Comparison of ENCODE assay signal across 11 cellular contexts in genomic region chr6:44221961-44222335, GRCh38. TPM values are rescaled to one million over a fixed set of nuclear protein-coding genes. Genes with fewer than 3 reads are reported as not detected.
DNase-seq lines count a peak whose midpoint lies in the region; ATAC-seq and TF ChIP-seq lines count a peak whose summit lies in the region.
"Had no signal": no experiment of that assay in that cellular context is flagged by ENCODE, and none has a peak within 500 bp of the region (broad histone marks: within the 10 kb centered on the region; RNA-seq: fewer than 3 reads in every experiment).

No MANE protein-coding gene starts in this region.

- CTCF ChIA-PET in CD8-positive, alpha-beta T cell (lab: Charles Lee): interaction anchor here (0.8 to 3.1 kb wide), 11 partner anchors 11 to 114 kb away, joined by 3 to 23 read pairs (median 4); no protein-coding TSS in a partner anchor

- H3K27me3 Mint-ChIP-seq in progenitor cell of endocrine pancreas: peaks cover 30% of the 10 kb centered on the region
- peaks cover 3% of the 10 kb centered on the region for H3K27me3 Mint-ChIP-seq in CD8-positive, alpha-beta T cell (ENCODE audit: low read depth)

- H3K9me3 ChIP-seq in KOPT-K1 (ENCODE audit: insufficient read depth, low read length, poor library complexity, severe bottlenecking) (no peaks in the 10 kb centered on the region), neuronal stem cell (replicated peaks in 1 of 2; ENCODE audit: control insufficient read depth in 2 of 2, insufficient read depth in 1 of 2, low read depth in 1 of 2, low read length in 2 of 2) (no peaks in the 10 kb centered on the region)
- H3K9me3 ChIP-seq in CD8-positive, alpha-beta T cell (ENCODE audit: low read length): no peaks in the 10 kb centered on the region

- no peak overlapping the region for H2BK5ac ChIP-seq in neuronal stem cell (ENCODE audit: low read length)

- no peak overlapping the region for H2BK12ac ChIP-seq in neuronal stem cell (ENCODE audit: low read length)

- H2BK15ac ChIP-seq in neuronal stem cell (ENCODE audit: low read length): peak overlapping the region; percentile 71

- no peaks in the 10 kb centered on the region for H3K9me3 Mint-ChIP-seq in progenitor cell of endocrine pancreas (ENCODE audit: low read depth)
- H3K9me3 Mint-ChIP-seq in CD8-positive, alpha-beta T cell: no peaks in the 10 kb centered on the region
- H3K9me3 Mint-ChIP-seq: activated T-cell treated with anti-CD3 and anti-CD28 coated beads, Interleukin-2, amount 50 U/mL, for 72 hours had no signal

- no CpG with 5 or more reads among the region's 2 CpGs for WGBS in neuronal stem cell (ENCODE audit: extremely low coverage in 2 of 2, insufficient read length in 2 of 2, insufficient replicate concordance in 1 of 2), 2 donors

- H3K23ac ChIP-seq in neuronal stem cell (ENCODE audit: low read depth, low read length, poor library complexity): no peak overlapping the region

- H2AK5ac ChIP-seq in neuronal stem cell (ENCODE audit: low read depth, low read length): peak overlapping the region; percentile 88

- H3K18ac ChIP-seq in neuronal stem cell (ENCODE audit: low read length): peak overlapping the region; percentile 84

- H3K4me1 ChIP-seq in ACC112 (ENCODE audit: control insufficient read depth, insufficient read depth, low read length, unreplicated experiment): peaks cover 42% of the 10 kb centered on the region
- H3K4me1 ChIP-seq in neuronal stem cell (ENCODE audit: control insufficient read depth in 2 of 2, insufficient read depth in 1 of 2, low read depth in 1 of 2, low read length in 2 of 2): peaks cover 56 to 61% of the 10 kb centered on the region in 2 donors
- peaks cover 28% of the 10 kb centered on the region for H3K4me1 ChIP-seq in CD8-positive, alpha-beta T cell (ENCODE audit: insufficient read depth, low read length)

- H3K9ac ChIP-seq in neuronal stem cell (ENCODE audit: low read depth, low read length, poor library complexity): no peak overlapping the region

- POLR2A ChIA-PET in CD8-positive, alpha-beta T cell (lab: Charles Lee): interaction anchor here (0.6 to 4.6 kb wide), 2 partner anchors 24 to 92 kb away, joined by 6 to 59 read pairs; partner anchors contain the start of gene HSP90AB1

- intact Hi-C loops in left colon (cut with DNase I, micrococcal nuclease): no loop called here
- intact Hi-C loops in CD8-positive, alpha-beta T cell (cut with DNase I, micrococcal nuclease): loop anchor here (1.0 to 10.0 kb wide), 8 partner anchors 16 to 587 kb away; partner anchors contain the start of genes MRPL14 (in 2 of the 2), TMEM63B (in 2 of the 2), MAD2L1BP (in 1 of the 2) and SLC35B2 (in 1 of the 2)

- peak overlapping the region; percentile 60 for H3K4me3 ChIP-seq in ACC112 (ENCODE audit: low read depth, low read length)
- H3K4me3 ChIP-seq in neuronal stem cell (ENCODE audit: low read length in 2 of 2): no peak overlapping the region
- H3K4me3 ChIP-seq in CD8-positive, alpha-beta T cell (ENCODE audit: low read depth, low read length): no peak overlapping the region
- H3K4me3 ChIP-seq: SJSA1 had no signal

- H3K4ac ChIP-seq in neuronal stem cell (ENCODE audit: low read length): no peak overlapping the region

- no peak overlapping the region for H3K14ac ChIP-seq in neuronal stem cell (ENCODE audit: low read length)

- H3K27me3 ChIP-seq in ACC112 (ENCODE audit: insufficient read depth, low read length) (no peaks in the 10 kb centered on the region), neuronal stem cell (ENCODE audit: control insufficient read depth in 3 of 3, insufficient read depth in 3 of 3, low read depth in 1 of 3, low read length in 3 of 3) (peaks cover 0 to 2% (median 0%) of the 10 kb centered on the region in 3 experiments)
- no peaks in the 10 kb centered on the region for H3K27me3 ChIP-seq in CD8-positive, alpha-beta T cell (ENCODE audit: insufficient read depth, low read length)
- H3K27me3 ChIP-seq: SJSA1 had no signal

- no peak overlapping the region for H3K4me3 Mint-ChIP-seq in progenitor cell of endocrine pancreas (ENCODE audit: low read depth)
- no peak overlapping the region for H3K4me3 Mint-ChIP-seq in CD8-positive, alpha-beta T cell

- H4K8ac ChIP-seq in neuronal stem cell (ENCODE audit: low read depth, low read length): no peak overlapping the region

- no peak overlapping the region for H2BK120ac ChIP-seq in neuronal stem cell (ENCODE audit: low read depth, low read length)

- DNase-seq in neuronal stem cell (ENCODE audit: low spot score) (no peak), left colon (no peak), progenitor cell of endocrine pancreas (ENCODE audit: low spot score, unreplicated experiment) (no peak)
- DNase-seq in CD8-positive, alpha-beta T cell: no peak

- no peaks in the 10 kb centered on the region for H3K36me3 Mint-ChIP-seq in progenitor cell of endocrine pancreas (ENCODE audit: insufficient read depth)
- H3K36me3 Mint-ChIP-seq in CD8-positive, alpha-beta T cell: no peaks in the 10 kb centered on the region

- peaks cover 8% of the 10 kb centered on the region for H3K79me1 ChIP-seq in neuronal stem cell (ENCODE audit: low read depth, low read length)

- H3K79me2 ChIP-seq in ACC112 (ENCODE audit: control insufficient read depth, insufficient read depth, low read length, unreplicated experiment): peaks cover 22% of the 10 kb centered on the region

- ATAC-seq in left colon: no peak
- ATAC-seq in GM21825 (IDR thresholded peaks at IDR 0.05; ENCODE audit: unreplicated experiment): no peak
- no peak for ATAC-seq in CD8-positive, alpha-beta T cell

- no peak overlapping the region for H3K27ac Mint-ChIP-seq in progenitor cell of endocrine pancreas
- no peak overlapping the region for H3K27ac Mint-ChIP-seq in CD8-positive, alpha-beta T cell
- H3K27ac Mint-ChIP-seq: activated T-cell treated with anti-CD3 and anti-CD28 coated beads, Interleukin-2, amount 50 U/mL, for 72 hours had no signal

- H2AFZ ChIP-seq in ACC112 (ENCODE audit: low read length, unreplicated experiment) (no peak overlapping the region), neuronal stem cell (ENCODE audit: low read length) (no peak overlapping the region)

- TF ChIP-seq CTCF in progenitor cell of endocrine pancreas (IDR thresholded peaks at IDR 0.05; ENCODE audit: unreplicated experiment): no peak
- no peak for TF ChIP-seq CTCF in CD8-positive, alpha-beta T cell (IDR thresholded peaks at IDR 0.05)

- peaks cover 42% of the 10 kb centered on the region for H3K4me1 Mint-ChIP-seq in progenitor cell of endocrine pancreas (ENCODE audit: low read depth)
- peaks cover 41% of the 10 kb centered on the region for H3K4me1 Mint-ChIP-seq in CD8-positive, alpha-beta T cell (ENCODE audit: low read depth)

- no peak overlapping the region for H4K91ac ChIP-seq in neuronal stem cell (ENCODE audit: low read depth, low read length, poor library complexity)

- no peak overlapping the region for H3K4me2 ChIP-seq in neuronal stem cell (ENCODE audit: insufficient read depth, low read length, poor library complexity, severe bottlenecking)

- H3K36me3 ChIP-seq in ACC112 (ENCODE audit: insufficient read depth, low read length): no peaks in the 10 kb centered on the region
- H3K36me3 ChIP-seq in KOPT-K1 (ENCODE audit: insufficient read depth, low read length): peaks cover 5% of the 10 kb centered on the region
- H3K36me3 ChIP-seq in neuronal stem cell (replicated peaks in 1 of 2; ENCODE audit: control insufficient read depth in 2 of 2, insufficient read depth in 2 of 2, low read length in 2 of 2): no peaks in the 10 kb centered on the region
- no peaks in the 10 kb centered on the region for H3K36me3 ChIP-seq in CD8-positive, alpha-beta T cell (ENCODE audit: insufficient read depth, low read length)
- H3K36me3 ChIP-seq: SJSA1 had no signal

- H3K27ac ChIP-seq in ACC112 (ENCODE audit: low read depth, low read length): peak overlapping the region; percentile 59; the same call in 1 of the 2 replicates
- H3K27ac ChIP-seq in KOPT-K1 (ENCODE audit: low read depth, low read length, poor library complexity, severe bottlenecking): peak overlapping the region; percentile 85
- H3K27ac ChIP-seq in cingulate gyrus (ENCODE audit: low read depth, low read length): peak overlapping the region; percentile 75
- H3K27ac ChIP-seq in neuronal stem cell (replicated peaks; ENCODE audit: low read length): no peak overlapping the region
- H3K27ac ChIP-seq in CD8-positive, alpha-beta T cell (ENCODE audit: low read depth, low read length): no peak overlapping the region
- H3K27ac ChIP-seq: SJSA1 had no signal

RNA-seq across cellular contexts. Expression of gene SLC29A1, which starts 1.4 kb away (rescaled TPM):
- 101 TPM for polyA plus RNA-seq in neuronal stem cell (2013, experiment 1 of 2)
- 102 TPM for polyA plus RNA-seq in neuronal stem cell (2013, experiment 2 of 2)
- total RNA-seq in left colon: 10 to 100 TPM; 13.0 to 22.8 TPM
- total RNA-seq in progenitor cell of endocrine pancreas: 24.1 and 26.2 TPM in 2 replicates
- total RNA-seq in CD8-positive, alpha-beta T cell: 1 to 10 TPM in 1 of 2 experiments, under 1 TPM in 1; 0.79 to 1.2 TPM

RNA-seq across cellular contexts. Expression of gene MYMX, which starts 5.2 kb away (rescaled TPM):
- 2.1 TPM for polyA plus RNA-seq in neuronal stem cell (2013, experiment 1 of 2)
- polyA plus RNA-seq in neuronal stem cell (2013, experiment 2 of 2): 2.3 TPM
- total RNA-seq in left colon (not detected), progenitor cell of endocrine pancreas (not detected in 2 replicates)
- total RNA-seq in CD8-positive, alpha-beta T cell: not detected
- total RNA-seq: activated T-cell treated with anti-CD3 and anti-CD28 coated beads, Interleukin-2, amount 50 U/mL, for 72 hours had no signal
- polyA plus RNA-seq: neural cell had no signal

RNA-seq across cellular contexts. Expression of gene HSP90AB1, which starts 25.0 kb away (rescaled TPM):
- polyA plus RNA-seq in neuronal stem cell (2013, experiment 1 of 2): 1,143 TPM
- polyA plus RNA-seq in neuronal stem cell (2013, experiment 2 of 2): 1,131 TPM
- total RNA-seq in left colon: 100 to 1,000 TPM; 278 to 329 TPM
- total RNA-seq in progenitor cell of endocrine pancreas: 1,214 and 1,216 TPM in 2 replicates
- total RNA-seq in CD8-positive, alpha-beta T cell: 100 to 1,000 TPM; 561 to 585 TPM

RNA-seq across cellular contexts. Expression of gene SLC35B2, which starts 35.4 kb away (rescaled TPM):
- 42.4 TPM for polyA plus RNA-seq in neuronal stem cell (2013, experiment 1 of 2)
- 41.6 TPM for polyA plus RNA-seq in neuronal stem cell (2013, experiment 2 of 2)
- 10 to 100 TPM; 34.9 to 43.5 TPM for total RNA-seq in left colon
- 45.9 and 50.3 TPM in 2 replicates for total RNA-seq in progenitor cell of endocrine pancreas
- 1 to 10 TPM; 6.3 to 6.4 TPM for total RNA-seq in CD8-positive, alpha-beta T cell

RNA-seq across cellular contexts. Expression of gene NFKBIE, which starts 43.4 kb away (rescaled TPM):
- 9.5 TPM for polyA plus RNA-seq in neuronal stem cell (2013, experiment 1 of 2)
- 9.0 TPM for polyA plus RNA-seq in neuronal stem cell (2013, experiment 2 of 2)
- total RNA-seq in left colon (10 to 100 TPM in 1 of 2 donors, 1 to 10 TPM in 1; 9.6 to 15.3 TPM), progenitor cell of endocrine pancreas (7.1 TPM in 2 replicates)
- total RNA-seq in CD8-positive, alpha-beta T cell: 10 to 100 TPM; 44.5 to 45.8 TPM

Comparison
In these comparisons a context has a peak if more than half of its experiments do, and no peak if none do; other contexts are left out.
1. H3K27ac ChIP-seq: peak in ACC112 (single experiment), KOPT-K1 (single experiment) and cingulate gyrus (single experiment); none in neuronal stem cell (single experiment) and CD8-positive, alpha-beta T cell (single experiment).
2. RNA of gene SLC29A1, which starts 1.4 kb away (total RNA-seq): 24.1 to 26.2 TPM in progenitor cell of endocrine pancreas and 13.0 to 22.8 TPM in left colon; 0.79 to 1.2 TPM in CD8-positive, alpha-beta T cell; every median in the first group is over 4 times any median in the second.
3. intact Hi-C loops: an anchor here in CD8-positive, alpha-beta T cell (1.0 to 10.0 kb wide); none called in left colon.